ENCODE assay signal across 8 cellular contexts in genomic region chr17:65560628-65561371, GRCh38. TPM values are rescaled to one million over a fixed set of nuclear protein-coding genes. Genes with fewer than 3 reads are reported as not detected.
DNase-seq lines count a peak whose midpoint lies in the region; ATAC-seq and TF ChIP-seq lines count a peak whose summit lies in the region.

No MANE protein-coding gene starts in this region.

- DNase-seq in GM13977 (ENCODE audit: low spot score) (peak; percentile 72), NCI-H82 treated with DMSO at 0.1 percent for 48 hours (lab: John Stamatoyannopoulos, UW; ENCODE audit: unreplicated experiment) (peak; percentile 56), activated T-cell treated with anti-CD3 and anti-CD28 coated beads for 4 hours (peak; percentile 51), epidermal melanocyte (ENCODE audit: insufficient read length, low spot score) (peak; percentile 87), mesothelial cell of epicardium (ENCODE audit: low spot score in 2 of 2, unreplicated experiment in 2 of 2) (peak; percentile 85 to 88)
- DNase-seq in stimulated activated CD8-positive, alpha-beta memory T cell treated with anti-CD3 and anti-CD28 coated beads, Interleukin-15, amount 100 ng/mL, for 1 hour (ENCODE audit: low read depth), result peak; percentile 34

- in situ Hi-C loops in GM13977 (cut with MboI; ENCODE audit: low pct_unique_long_range_greater_than_20kb, low sequenced_read_pairs, unreplicated experiment), result no loop called here

- peak overlapping the region; percentile 64 for H3K4me3 Mint-ChIP-seq in mesothelial cell of epicardium

- peak; percentile 53 for ATAC-seq in HG03432 (IDR thresholded peaks at IDR 0.05; ENCODE audit: unreplicated experiment)
- ATAC-seq in HG02884 (IDR thresholded peaks at IDR 0.05; ENCODE audit: unreplicated experiment), result no peak

- H3K36me3 Mint-ChIP-seq in mesothelial cell of epicardium, result no peaks in the 10 kb centered on the region

- TF ChIP-seq CTCF in GM13977 (IDR thresholded peaks at IDR 0.05; ENCODE audit: extremely low read depth, insufficient read depth, missing control alignments) (no peak), mesothelial cell of epicardium (IDR thresholded peaks at IDR 0.05; ENCODE audit: unreplicated experiment) (no peak)

- peaks cover 20% of the 10 kb centered on the region for H3K4me1 Mint-ChIP-seq in mesothelial cell of epicardium

- H3K27me3 Mint-ChIP-seq in mesothelial cell of epicardium (ENCODE audit: low read depth), result no peaks in the 10 kb centered on the region

- no peak overlapping the region for H3K27ac Mint-ChIP-seq in mesothelial cell of epicardium

- H3K9me3 Mint-ChIP-seq in mesothelial cell of epicardium, result no peaks in the 10 kb centered on the region

RNA-seq across cellular contexts. Expression of gene AXIN2, which starts 0.6 kb away (rescaled TPM):
- total RNA-seq in mesothelial cell of epicardium, result 84.6 to 88.7 TPM (median 87.8 TPM) in 3 replicates

Comparison
In these comparisons a context has a peak if more than half of its experiments do, and no peak if none do; other contexts are left out.
1. DNase-seq: peak in every context shown above with its lines; median percentile 87 in epidermal melanocyte; 86 in mesothelial cell of epicardium; 72 in GM13977; 56 in NCI-H82 treated with DMSO at 0.1 percent for 48 hours; 51 in activated T-cell treated with anti-CD3 and anti-CD28 coated beads for 4 hours; 34 in stimulated activated CD8-positive, alpha-beta memory T cell treated with anti-CD3 and anti-CD28 coated beads, Interleukin-15, amount 100 ng/mL, for 1 hour.